1 cellular context compared by ENCODE assay signal in genomic region chr15:75178938-75179772, GRCh38.
TF ChIP-seq lines count a peak whose summit lies in the region.

No MANE protein-coding gene starts in this region.

TF ChIP-seq in HepG2, 621 proteins besides CTCF, POLR2A, EP300 and RAD21 (continued from another document):
- TF ChIP-seq, protein P1, sequence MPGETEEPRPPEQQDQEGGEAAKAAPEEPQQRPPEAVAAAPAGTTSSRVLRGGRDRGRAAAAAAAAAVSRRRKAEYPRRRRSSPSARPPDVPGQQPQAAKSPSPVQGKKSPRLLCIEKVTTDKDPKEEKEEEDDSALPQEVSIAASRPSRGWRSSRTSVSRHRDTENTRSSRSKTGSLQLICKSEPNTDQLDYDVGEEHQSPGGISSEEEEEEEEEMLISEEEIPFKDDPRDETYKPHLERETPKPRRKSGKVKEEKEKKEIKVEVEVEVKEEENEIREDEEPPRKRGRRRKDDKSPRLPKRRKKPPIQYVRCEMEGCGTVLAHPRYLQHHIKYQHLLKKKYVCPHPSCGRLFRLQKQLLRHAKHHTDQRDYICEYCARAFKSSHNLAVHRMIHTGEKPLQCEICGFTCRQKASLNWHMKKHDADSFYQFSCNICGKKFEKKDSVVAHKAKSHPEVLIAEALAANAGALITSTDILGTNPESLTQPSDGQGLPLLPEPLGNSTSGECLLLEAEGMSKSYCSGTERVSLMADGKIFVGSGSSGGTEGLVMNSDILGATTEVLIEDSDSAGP (CRISPR knock-in tag; IDR thresholded peaks at IDR 0.05; ENCODE audit: borderline replicate concordance) = peak; percentile 54; the same call in 1 of the 2 replicates
- TF ChIP-seq ZNF670 (CRISPR knock-in tag; IDR thresholded peaks at IDR 0.05; ENCODE audit: borderline replicate concordance) (no peak), ZEB1 (IDR thresholded peaks at IDR 0.05; ENCODE audit: insufficient replicate concordance, low read depth) (no peak), ZNF20 (CRISPR knock-in tag; IDR thresholded peaks at IDR 0.05) (no peak), HMGXB3 (CRISPR knock-in tag; IDR thresholded peaks at IDR 0.05; ENCODE audit: borderline replicate concordance) (no peak), GPBP1L1 (CRISPR knock-in tag; IDR thresholded peaks at IDR 0.05) (no peak), ZNF773 (CRISPR knock-in tag; IDR thresholded peaks at IDR 0.05; ENCODE audit: borderline replicate concordance) (no peak), ZNF3 (CRISPR knock-in tag; IDR thresholded peaks at IDR 0.05) (no peak), HNRNPL (IDR thresholded peaks at IDR 0.05; ENCODE audit: low read depth, low read length) (peak; percentile 86), MLLT10 (CRISPR knock-in tag; IDR thresholded peaks at IDR 0.05) (no peak), MAZ (IDR thresholded peaks at IDR 0.05; ENCODE audit: borderline replicate concordance, low read depth, low read length) (no peak), MAZ (CRISPR knock-in tag; IDR thresholded peaks at IDR 0.05; ENCODE audit: low read depth) (0 out of 2 replicates have a peak, but pooled peaks have one; percentile 29)
- TF ChIP-seq, protein P2, sequence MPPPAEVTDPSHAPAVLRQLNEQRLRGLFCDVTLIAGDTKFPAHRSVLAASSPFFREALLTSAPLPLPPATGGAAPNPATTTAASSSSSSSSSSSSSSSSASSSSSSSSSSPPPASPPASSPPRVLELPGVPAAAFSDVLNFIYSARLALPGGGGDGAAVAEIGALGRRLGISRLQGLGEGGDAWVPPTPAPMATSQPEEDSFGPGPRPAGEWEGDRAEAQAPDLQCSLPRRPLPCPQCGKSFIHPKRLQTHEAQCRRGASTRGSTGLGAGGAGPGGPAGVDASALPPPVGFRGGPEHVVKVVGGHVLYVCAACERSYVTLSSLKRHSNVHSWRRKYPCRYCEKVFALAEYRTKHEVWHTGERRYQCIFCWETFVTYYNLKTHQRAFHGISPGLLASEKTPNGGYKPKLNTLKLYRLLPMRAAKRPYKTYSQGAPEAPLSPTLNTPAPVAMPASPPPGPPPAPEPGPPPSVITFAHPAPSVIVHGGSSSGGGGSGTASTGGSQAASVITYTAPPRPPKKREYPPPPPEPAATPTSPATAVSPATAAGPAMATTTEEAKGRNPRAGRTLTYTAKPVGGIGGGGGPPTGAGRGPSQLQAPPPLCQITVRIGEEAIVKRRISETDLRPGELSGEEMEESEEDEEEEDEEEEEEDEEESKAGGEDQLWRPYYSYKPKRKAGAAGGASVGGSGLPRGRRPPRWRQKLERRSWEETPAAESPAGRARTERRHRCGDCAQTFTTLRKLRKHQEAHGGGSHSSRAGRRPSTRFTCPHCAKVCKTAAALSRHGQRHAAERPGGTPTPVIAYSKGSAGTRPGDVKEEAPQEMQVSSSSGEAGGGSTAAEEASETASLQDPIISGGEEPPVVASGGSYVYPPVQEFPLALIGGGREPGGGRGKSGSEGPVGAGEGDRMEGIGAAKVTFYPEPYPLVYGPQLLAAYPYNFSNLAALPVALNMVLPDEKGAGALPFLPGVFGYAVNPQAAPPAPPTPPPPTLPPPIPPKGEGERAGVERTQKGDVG (CRISPR knock-in tag; IDR thresholded peaks at IDR 0.05; ENCODE audit: borderline replicate concordance) = peak; percentile 80; the same call in 1 of the 2 replicates
- TF ChIP-seq, protein P3, sequence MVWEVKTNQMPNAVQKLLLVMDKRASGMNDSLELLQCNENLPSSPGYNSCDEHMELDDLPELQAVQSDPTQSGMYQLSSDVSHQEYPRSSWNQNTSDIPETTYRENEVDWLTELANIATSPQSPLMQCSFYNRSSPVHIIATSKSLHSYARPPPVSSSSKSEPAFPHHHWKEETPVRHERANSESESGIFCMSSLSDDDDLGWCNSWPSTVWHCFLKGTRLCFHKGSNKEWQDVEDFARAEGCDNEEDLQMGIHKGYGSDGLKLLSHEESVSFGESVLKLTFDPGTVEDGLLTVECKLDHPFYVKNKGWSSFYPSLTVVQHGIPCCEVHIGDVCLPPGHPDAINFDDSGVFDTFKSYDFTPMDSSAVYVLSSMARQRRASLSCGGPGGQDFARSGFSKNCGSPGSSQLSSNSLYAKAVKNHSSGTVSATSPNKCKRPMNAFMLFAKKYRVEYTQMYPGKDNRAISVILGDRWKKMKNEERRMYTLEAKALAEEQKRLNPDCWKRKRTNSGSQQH (CRISPR knock-in tag; IDR thresholded peaks at IDR 0.05; ENCODE audit: low read depth) = 0 out of 2 replicates have a peak, but pooled peaks have one; percentile 13
